ENCODE assay signal across 2 cellular contexts in genomic region chr12:37441371-37441770, GRCh38.
DNase-seq lines count a peak whose midpoint lies in the region; ATAC-seq, FAIRE-seq and TF ChIP-seq lines count a peak whose summit lies in the region.
"Not testable (repeated sequence)": the region's sequence is repeated elsewhere in the genome, so short reads cannot be mapped to it uniquely, and the experiment has no call there.

No MANE protein-coding gene starts in this region.

- not testable (repeated sequence) for TF ChIP-seq RAD21 in A549 (conservative IDR thresholded peaks at IDR 0.05 in 1 of 2, IDR thresholded peaks at IDR 0.05 in 1 of 2)

- TF ChIP-seq POLR2A in A549 (IDR thresholded peaks at IDR 0.05; ENCODE audit: low read length), result not testable (repeated sequence)

- not testable (repeated sequence) for H3K4me3 ChIP-seq in A549; HEK293 (ENCODE audit: low read depth, low read length)

- H3K9me3 ChIP-seq in A549; HEK293 (ENCODE audit: control insufficient read depth, insufficient read depth, low read depth, low read length): not testable (repeated sequence)

- DNase-seq in A549 (ENCODE audit: low read depth in 1 of 2, low spot score in 1 of 2), result not testable (repeated sequence)

- FAIRE-seq in A549 (lab: Jason Lieb, UNC), result not testable (repeated sequence)

- POLR2A ChIA-PET in A549 (lab: Yijun Ruan, JAX); HEK293 (lab: Yijun Ruan, JAX): not testable (repeated sequence)

- not testable (repeated sequence) for H3K36me3 ChIP-seq in HEK293 (ENCODE audit: control insufficient read depth in 2 of 2, insufficient read depth in 1 of 2, low read length in 2 of 2)

- H3K27ac ChIP-seq in A549; HEK293 (ENCODE audit: extremely low read depth, low read depth, low read length): not testable (repeated sequence)

- not testable (repeated sequence) for H3K4me1 ChIP-seq in A549; HEK293 (ENCODE audit: control insufficient read depth, insufficient read depth, low read length)

- TF ChIP-seq CTCF in A549 (IDR thresholded peaks at IDR 0.05); HEK293 (tag by site-specific recombination; IDR thresholded peaks at IDR 0.05): not testable (repeated sequence)

- WGBS in A549 (ENCODE audit: missing lambda C conversion rate), result 66% methylated on average over 1 of the region's 1 CpG

- TF ChIP-seq EP300 in A549 (IDR thresholded peaks at IDR 0.05), result not testable (repeated sequence)

- not testable (repeated sequence) for ATAC-seq in A549

- CTCF ChIA-PET in A549 (lab: Yijun Ruan, JAX); HEK293 (lab: Yijun Ruan, JAX): not testable (repeated sequence)

- H3K4me2 ChIP-seq in A549, result not testable (repeated sequence)

TF ChIP-seq in A549, 52 proteins besides CTCF, POLR2A, EP300 and RAD21:
- peak; percentile 15; the same call in 1 of the 2 replicates for TF ChIP-seq ZC3H11A (IDR thresholded peaks at IDR 0.05)

TF ChIP-seq in HEK293, 187 proteins besides CTCF, POLR2A, EP300 and RAD21:
- peak; percentile 45 for TF ChIP-seq ZNF426 (tag by site-specific recombination; IDR thresholded peaks at IDR 0.05)
- 0 out of 2 replicates have a peak, but pooled peaks have one; percentile 24 for TF ChIP-seq ZBTB8A (tag by site-specific recombination; IDR thresholded peaks at IDR 0.05)
- peak; percentile 73; the same call in 1 of the 2 replicates for TF ChIP-seq ZNF394 (tag by site-specific recombination; IDR thresholded peaks at IDR 0.05; ENCODE audit: borderline replicate concordance)
- TF ChIP-seq ZNF654 (tag by site-specific recombination; IDR thresholded peaks at IDR 0.05; ENCODE audit: low read depth), result 0 out of 2 replicates have a peak, but pooled peaks have one; percentile 23
- TF ChIP-seq, protein P1, sequence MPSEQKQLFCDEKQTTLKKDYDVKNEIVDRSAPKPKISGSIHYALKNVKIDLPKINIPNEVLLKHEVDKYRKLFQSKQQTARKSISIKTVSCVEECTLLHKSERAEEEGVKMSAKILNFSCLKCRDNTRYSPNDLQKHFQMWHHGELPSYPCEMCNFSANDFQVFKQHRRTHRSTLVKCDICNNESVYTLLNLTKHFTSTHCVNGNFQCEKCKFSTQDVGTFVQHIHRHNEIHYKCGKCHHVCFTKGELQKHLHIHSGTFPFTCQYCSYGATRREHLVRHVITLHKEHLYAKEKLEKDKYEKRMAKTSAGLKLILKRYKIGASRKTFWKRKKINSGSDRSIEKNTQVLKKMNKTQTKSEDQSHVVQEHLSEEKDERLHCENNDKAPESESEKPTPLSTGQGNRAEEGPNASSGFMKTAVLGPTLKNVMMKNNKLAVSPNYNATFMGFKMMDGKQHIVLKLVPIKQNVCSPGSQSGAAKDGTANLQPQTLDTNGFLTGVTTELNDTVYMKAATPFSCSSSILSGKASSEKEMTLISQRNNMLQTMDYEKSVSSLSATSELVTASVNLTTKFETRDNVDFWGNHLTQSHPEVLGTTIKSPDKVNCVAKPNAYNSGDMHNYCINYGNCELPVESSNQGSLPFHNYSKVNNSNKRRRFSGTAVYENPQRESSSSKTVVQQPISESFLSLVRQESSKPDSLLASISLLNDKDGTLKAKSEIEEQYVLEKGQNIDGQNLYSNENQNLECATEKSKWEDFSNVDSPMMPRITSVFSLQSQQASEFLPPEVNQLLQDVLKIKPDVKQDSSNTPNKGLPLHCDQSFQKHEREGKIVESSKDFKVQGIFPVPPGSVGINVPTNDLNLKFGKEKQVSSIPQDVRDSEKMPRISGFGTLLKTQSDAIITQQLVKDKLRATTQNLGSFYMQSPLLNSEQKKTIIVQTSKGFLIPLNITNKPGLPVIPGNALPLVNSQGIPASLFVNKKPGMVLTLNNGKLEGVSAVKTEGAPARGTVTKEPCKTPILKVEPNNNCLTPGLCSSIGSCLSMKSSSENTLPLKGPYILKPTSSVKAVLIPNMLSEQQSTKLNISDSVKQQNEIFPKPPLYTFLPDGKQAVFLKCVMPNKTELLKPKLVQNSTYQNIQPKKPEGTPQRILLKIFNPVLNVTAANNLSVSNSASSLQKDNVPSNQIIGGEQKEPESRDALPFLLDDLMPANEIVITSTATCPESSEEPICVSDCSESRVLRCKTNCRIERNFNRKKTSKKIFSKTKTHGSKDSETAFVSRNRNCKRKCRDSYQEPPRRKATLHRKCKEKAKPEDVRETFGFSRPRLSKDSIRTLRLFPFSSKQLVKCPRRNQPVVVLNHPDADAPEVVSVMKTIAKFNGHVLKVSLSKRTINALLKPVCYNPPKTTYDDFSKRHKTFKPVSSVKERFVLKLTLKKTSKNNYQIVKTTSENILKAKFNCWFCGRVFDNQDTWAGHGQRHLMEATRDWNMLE (tag by site-specific recombination; conservative IDR thresholded peaks at IDR 0.05; ENCODE audit: low read depth), result peak; percentile 64; the same call in 1 of the 2 replicates
- 0 out of 2 replicates have a peak, but pooled peaks have one; percentile 27 for TF ChIP-seq ZNF558 (tag by site-specific recombination; IDR thresholded peaks at IDR 0.05)
- 0 out of 2 replicates have a peak, but pooled peaks have one; percentile 9 for TF ChIP-seq ZNF140 (tag by site-specific recombination; IDR thresholded peaks at IDR 0.05)
- peak; percentile 28; the same call in 1 of the 2 replicates for TF ChIP-seq ZNF623 (tag by site-specific recombination; IDR thresholded peaks at IDR 0.05)
- TF ChIP-seq, protein P2, sequence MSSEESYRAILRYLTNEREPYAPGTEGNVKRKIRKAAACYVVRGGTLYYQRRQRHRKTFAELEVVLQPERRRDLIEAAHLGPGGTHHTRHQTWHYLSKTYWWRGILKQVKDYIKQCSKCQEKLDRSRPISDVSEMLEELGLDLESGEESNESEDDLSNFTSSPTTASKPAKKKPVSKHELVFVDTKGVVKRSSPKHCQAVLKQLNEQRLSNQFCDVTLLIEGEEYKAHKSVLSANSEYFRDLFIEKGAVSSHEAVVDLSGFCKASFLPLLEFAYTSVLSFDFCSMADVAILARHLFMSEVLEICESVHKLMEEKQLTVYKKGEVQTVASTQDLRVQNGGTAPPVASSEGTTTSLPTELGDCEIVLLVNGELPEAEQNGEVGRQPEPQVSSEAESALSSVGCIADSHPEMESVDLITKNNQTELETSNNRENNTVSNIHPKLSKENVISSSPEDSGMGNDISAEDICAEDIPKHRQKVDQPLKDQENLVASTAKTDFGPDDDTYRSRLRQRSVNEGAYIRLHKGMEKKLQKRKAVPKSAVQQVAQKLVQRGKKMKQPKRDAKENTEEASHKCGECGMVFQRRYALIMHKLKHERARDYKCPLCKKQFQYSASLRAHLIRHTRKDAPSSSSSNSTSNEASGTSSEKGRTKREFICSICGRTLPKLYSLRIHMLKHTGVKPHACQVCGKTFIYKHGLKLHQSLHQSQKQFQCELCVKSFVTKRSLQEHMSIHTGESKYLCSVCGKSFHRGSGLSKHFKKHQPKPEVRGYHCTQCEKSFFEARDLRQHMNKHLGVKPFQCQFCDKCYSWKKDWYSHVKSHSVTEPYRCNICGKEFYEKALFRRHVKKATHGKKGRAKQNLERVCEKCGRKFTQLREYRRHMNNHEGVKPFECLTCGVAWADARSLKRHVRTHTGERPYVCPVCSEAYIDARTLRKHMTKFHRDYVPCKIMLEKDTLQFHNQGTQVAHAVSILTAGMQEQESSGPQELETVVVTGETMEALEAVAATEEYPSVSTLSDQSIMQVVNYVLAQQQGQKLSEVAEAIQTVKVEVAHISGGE (tag by site-specific recombination; conservative IDR thresholded peaks at IDR 0.05; ENCODE audit: low read depth), result peak; percentile 44; the same call in 1 of the 2 replicates
- peak; percentile 27; the same call in 1 of the 2 replicates for TF ChIP-seq ZNF555 (tag by site-specific recombination; conservative IDR thresholded peaks at IDR 0.05)
